ENCODE assay signal across 8 cellular contexts in genomic region chr6:84774174-84775158, GRCh38. TPM values are rescaled to one million over a fixed set of nuclear protein-coding genes. Genes with fewer than 3 reads are reported as not detected.
DNase-seq lines count a peak whose midpoint lies in the region; ATAC-seq, FAIRE-seq and TF ChIP-seq lines count a peak whose summit lies in the region.

No MANE protein-coding gene starts in this region.

- DNase-seq in A549 (ENCODE audit: low read depth in 1 of 2, low spot score in 1 of 2) = peak; percentile 41 to 80
- peak; percentile 81 for DNase-seq in HK-2 (ENCODE audit: unreplicated experiment)
- peak; percentile 47 for DNase-seq in mammary epithelial cell
- DNase-seq in left kidney (ENCODE audit: low read depth, low spot score) = peak; percentile 59
- DNase-seq in upper lobe of right lung = peak; percentile 74
- DNase-seq in kidney glomerular epithelial cell (lab: John Stamatoyannopoulos, UW) = no peak
- no peak for DNase-seq in DMS79 treated with DMSO at 0.1 percent for 48 hours (lab: John Stamatoyannopoulos, UW)

- TF ChIP-seq RAD21 in A549 (conservative IDR thresholded peaks at IDR 0.05 in 1 of 2, IDR thresholded peaks at IDR 0.05 in 1 of 2) = peak; percentile 40 to 69; a peak in 4 of 5 replicates

- intact Hi-C loops in mammary epithelial cell (cut with micrococcal nuclease) = loop anchor here (1.0 to 5.0 kb wide), 6 partner anchors 14 to 548 kb away; no protein-coding TSS in a partner anchor
- intact Hi-C loops in upper lobe of right lung (cut with DNase I) = no loop called here

- peak overlapping the region; percentile 53 for H3K4me3 ChIP-seq in A549
- peak overlapping the region in 1 of 3 experiments; percentile 33 for H3K4me3 ChIP-seq in mammary epithelial cell (replicated peaks in 1 of 3; ENCODE audit: insufficient read depth in 1 of 3, low read depth in 2 of 3, low read length in 3 of 3)
- peak overlapping the region; percentile 11 for H3K4me3 ChIP-seq in upper lobe of right lung

- no TSS peak for BruUV-seq in mammary epithelial cell (replicated peaks; lab: Mats Ljungman, UMichigan)

- H3K27me3 ChIP-seq in mammary epithelial cell (ENCODE audit: insufficient read depth, low read length) (peaks cover 47% of the 10 kb centered on the region), upper lobe of right lung (peaks cover 79% of the 10 kb centered on the region)

- no peak for FAIRE-seq in A549 (lab: Jason Lieb, UNC)

- POLR2A ChIA-PET in A549 (lab: Yijun Ruan, JAX) = interaction anchor here (0.6 to 3.7 kb wide), 3 partner anchors 10 to 17 kb away, joined by 3 to 32 read pairs (median 16); partner anchors contain the start of gene TBX18

- H4K20me1 ChIP-seq in mammary epithelial cell (ENCODE audit: insufficient read depth, low read length) = peaks cover 1% of the 10 kb centered on the region

- CTCF ChIA-PET in A549 (lab: Yijun Ruan, JAX) (interaction anchor here (0.6 to 4.2 kb wide), 36 partner anchors 8 to 551 kb away, joined by 3 to 26 read pairs (median 4); partner anchors contain the start of gene TBX18), mammary epithelial cell (lab: Charles Lee; ENCODE audit: low non-redundant PET) (interaction anchor here (0.6 kb wide), 2 partner anchors 92 to 214 kb away, joined by 4 to 23 read pairs; no protein-coding TSS in a partner anchor)

- H3K27ac ChIP-seq in A549 = peak overlapping the region; percentile 73 to 99
- no peak overlapping the region for H3K27ac ChIP-seq in mammary epithelial cell (ENCODE audit: insufficient read depth, low read depth, low read length)
- H3K27ac ChIP-seq in upper lobe of right lung = no peak overlapping the region

- TF ChIP-seq POLR2A in A549 (IDR thresholded peaks at IDR 0.05; ENCODE audit: low read length) = no peak

- H3K79me2 ChIP-seq in mammary epithelial cell (ENCODE audit: insufficient read depth, low read length) = no peaks in the 10 kb centered on the region

- H3K9me3 ChIP-seq in A549 = no peaks in the 10 kb centered on the region
- no peaks in the 10 kb centered on the region for H3K9me3 ChIP-seq in mammary epithelial cell (replicated peaks; ENCODE audit: insufficient read depth, low read length)
- H3K9me3 ChIP-seq in upper lobe of right lung = no peaks in the 10 kb centered on the region

- ATAC-seq in A549 (peak; percentile 75 to 89), GM18907 (IDR thresholded peaks at IDR 0.05; ENCODE audit: unreplicated experiment) (peak; percentile 83), upper lobe of right lung (peak; percentile 91)

- H3K4me2 ChIP-seq in A549 = peak overlapping the region; percentile 79
- peak overlapping the region; percentile 73 for H3K4me2 ChIP-seq in mammary epithelial cell (ENCODE audit: insufficient read depth, low read depth, low read length)

- TF ChIP-seq CTCF in A549 (IDR thresholded peaks at IDR 0.05) (peak; percentile 72), mammary epithelial cell (conservative IDR thresholded peaks at IDR 0.05 in 1 of 2, IDR thresholded peaks at IDR 0.05 in 1 of 2; ENCODE audit: extremely low read depth in 1 of 2, insufficient read depth in 1 of 2, low read depth in 1 of 2, low read length in 2 of 2) (peak; percentile 37 to 62), upper lobe of right lung (IDR thresholded peaks at IDR 0.05) (peak; percentile 47)

- dilution Hi-C loops in mammary epithelial cell (cut with HindIII; ENCODE audit: low sequenced_read_pairs) = no loop called here

- in situ Hi-C loops in mammary epithelial cell (cut with MboI; ENCODE audit: low sequenced_read_pairs in 2 of 2) = no loop called here

- 0 out of 3 replicates have a peak, but pooled peaks cover 8% of the 10 kb centered on the region for H3K4me1 ChIP-seq in A549
- H3K4me1 ChIP-seq in mammary epithelial cell (ENCODE audit: insufficient read depth, low read length) = peaks cover 13% of the 10 kb centered on the region
- H3K4me1 ChIP-seq in upper lobe of right lung = peaks cover 11% of the 10 kb centered on the region

- H3K36me3 ChIP-seq in mammary epithelial cell (ENCODE audit: insufficient read depth, low read length) (no peaks in the 10 kb centered on the region), upper lobe of right lung (no peaks in the 10 kb centered on the region)

- no peak for TF ChIP-seq EP300 in A549 (IDR thresholded peaks at IDR 0.05)

- peak overlapping the region; percentile 41 for H2AFZ ChIP-seq in mammary epithelial cell (ENCODE audit: low read depth, low read length)

- no peak overlapping the region for H3K9ac ChIP-seq in mammary epithelial cell (ENCODE audit: insufficient read depth, low read length)

- 2% methylated on average over 31 of the region's 87 CpGs for WGBS in A549 (ENCODE audit: missing lambda C conversion rate)
- WGBS in mammary epithelial cell (ENCODE audit: low coverage, missing lambda C conversion rate) = 9% methylated on average over 19 of the region's 87 CpGs

TF ChIP-seq in A549, 52 proteins besides CTCF, POLR2A, EP300 and RAD21 (continues in another document):
- no peak for TF ChIP-seq KDM5A (IDR thresholded peaks at IDR 0.05)
- TF ChIP-seq FOSL2 (IDR thresholded peaks at IDR 0.05) = no peak
- no peak for TF ChIP-seq FOSL2 (CRISPR knock-in tag; IDR thresholded peaks at IDR 0.05)
- TF ChIP-seq JUN (IDR thresholded peaks at IDR 0.05) = peak in 1 of 2 experiments; percentile 42; a peak in 1 of 5 replicates
- TF ChIP-seq SMC3 (IDR thresholded peaks at IDR 0.05) = peak; percentile 75
- TF ChIP-seq CBX2 (IDR thresholded peaks at IDR 0.05; ENCODE audit: borderline replicate concordance, low read depth) = no peak
- TF ChIP-seq NR3C1 (IDR thresholded peaks at IDR 0.05) = no peak
- no peak for TF ChIP-seq RFX5 (IDR thresholded peaks at IDR 0.05)
- TF ChIP-seq SREBF2 (IDR thresholded peaks at IDR 0.05) = no peak
- TF ChIP-seq PHF8 (IDR thresholded peaks at IDR 0.05; ENCODE audit: borderline replicate concordance, low read depth) = peak; percentile 82; the same call in 1 of the 2 replicates
- TF ChIP-seq NPAS2 (CRISPR knock-in tag; IDR thresholded peaks at IDR 0.05; ENCODE audit: borderline replicate concordance) = no peak
- no peak for TF ChIP-seq CBX8 (IDR thresholded peaks at IDR 0.05)
- no peak for TF ChIP-seq EHMT2 (IDR thresholded peaks at IDR 0.05; ENCODE audit: low read depth)
- no peak for TF ChIP-seq ESRRA (IDR thresholded peaks at IDR 0.05; ENCODE audit: borderline replicate concordance, low read length)
- TF ChIP-seq RARB (CRISPR knock-in tag; IDR thresholded peaks at IDR 0.05) = no peak
- TF ChIP-seq POLR2AphosphoS2 (conservative IDR thresholded peaks at IDR 0.05; ENCODE audit: low read length) = no peak
- no peak for TF ChIP-seq ZSCAN20 (CRISPR knock-in tag; IDR thresholded peaks at IDR 0.05)
- TF ChIP-seq USF2 (IDR thresholded peaks at IDR 0.05) = no peak
- 0 out of 2 replicates have a peak, but pooled peaks have one; percentile 34 for TF ChIP-seq HMGXB4 (CRISPR knock-in tag; IDR thresholded peaks at IDR 0.05; ENCODE audit: borderline replicate concordance)
- no peak for TF ChIP-seq BHLHE40 (IDR thresholded peaks at IDR 0.05; ENCODE audit: low read depth, low read length)
- TF ChIP-seq MAX (IDR thresholded peaks at IDR 0.05) = 0 out of 2 replicates have a peak, but pooled peaks have one; percentile 56
- TF ChIP-seq GATA3 (IDR thresholded peaks at IDR 0.05; ENCODE audit: borderline replicate concordance) = 0 out of 2 replicates have a peak, but pooled peaks have one; percentile 6
- TF ChIP-seq ELK1 (IDR thresholded peaks at IDR 0.05; ENCODE audit: low read depth, low read length) = no peak

RNA-seq across cellular contexts. Expression of gene TBX18, which starts 10.1 kb away (rescaled TPM):
- polyA plus RNA-seq in A549 (2011; rRNA removed) = 67.4 and 76.4 TPM in 2 replicates
- polyA plus RNA-seq in A549 (2012; cell fraction: cytosol; rRNA removed) = 24.0 and 34.9 TPM in 2 replicates
- 37.9 and 39.4 TPM in 2 replicates for polyA plus RNA-seq in A549 (2012; cell fraction: nucleus; rRNA removed)
- polyA plus RNA-seq in A549 (2017; fragmentation: RNase III; extraction: RNeasy Plus Mini Kit Qiagen cat#74134 plus additional on column Dnase treatment) = 18.4 to 20.8 TPM (median 19.3 TPM) in 3 replicates
- polyA minus RNA-seq in A549 (2011; rRNA and poly(A)+ RNA removed) = 127 and 151 TPM in 2 replicates
- not detected for total RNA-seq in mammary epithelial cell
- 0.06 TPM for polyA plus RNA-seq in mammary epithelial cell
- 1.8 TPM for polyA minus RNA-seq in mammary epithelial cell
- 1.0 TPM for total RNA-seq in upper lobe of right lung

Comparison
In these comparisons a context has a peak if more than half of its experiments do, and no peak if none do; other contexts are left out.
1. DNase-seq: peak in A549 (2 of 2), HK-2 (single experiment), mammary epithelial cell (single experiment), left kidney (single experiment) and upper lobe of right lung (single experiment); none in kidney glomerular epithelial cell (single experiment) and DMS79 treated with DMSO at 0.1 percent for 48 hours (single experiment).
2. H3K27ac ChIP-seq: peak in A549 (2 of 2); none in mammary epithelial cell (single experiment) and upper lobe of right lung (single experiment).
3. Peak in every context shown above with its lines, with median percentiles within 50 percentile points of each other: ATAC-seq and CTCF ChIP-seq.